In the genomic region with DNA sequence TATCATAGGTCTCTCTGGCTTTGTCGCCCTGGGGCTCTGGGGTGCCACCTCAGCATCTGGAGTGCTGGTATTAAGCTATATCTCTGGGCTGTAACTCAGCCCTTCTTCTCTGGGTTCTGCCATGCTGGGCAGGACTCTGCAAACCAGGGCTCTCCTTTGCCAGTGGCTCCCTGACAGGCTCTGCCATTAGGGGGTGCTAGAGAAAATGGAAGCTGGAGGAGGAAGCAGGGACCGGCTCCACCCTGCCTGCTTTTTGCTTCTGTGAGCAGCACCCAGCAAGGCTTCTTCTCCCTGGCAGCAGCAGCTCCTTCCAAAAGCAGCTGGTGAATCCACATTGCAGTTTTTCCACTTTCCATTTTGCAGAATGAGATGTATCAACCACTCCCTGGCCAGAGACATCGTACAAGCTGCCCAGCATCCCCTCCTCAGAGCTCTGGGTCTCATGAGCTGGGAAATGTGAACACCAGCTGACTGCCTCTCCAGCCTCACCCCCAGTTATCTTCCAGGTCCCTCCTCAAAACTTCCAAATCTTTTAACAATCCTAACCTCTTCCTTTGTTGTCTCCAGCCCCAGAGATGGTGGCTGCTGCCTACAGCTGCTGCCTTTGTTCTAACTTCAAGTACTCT, we compare ENCODE assay signal across 8 cellular contexts.
DNase-seq lines count a peak whose midpoint lies in the region; ATAC-seq and TF ChIP-seq lines count a peak whose summit lies in the region.

No MANE protein-coding gene starts in this region.

- H3K9me3 ChIP-seq in endodermal cell (ENCODE audit: control insufficient read depth, low read length) = no peaks in the 10 kb centered on the region

- peaks cover 50% of the 10 kb centered on the region for H3K27me3 Mint-ChIP-seq in endodermal cell (ENCODE audit: insufficient read depth)

- H3K9me3 Mint-ChIP-seq in endodermal cell = no peaks in the 10 kb centered on the region

- H3K27ac ChIP-seq in endodermal cell (ENCODE audit: low read depth, low read length) = no peak overlapping the region

- no peaks in the 10 kb centered on the region for H3K36me3 ChIP-seq in endodermal cell (ENCODE audit: control insufficient read depth, insufficient read depth, low read length)

- H3K4me3 ChIP-seq in WI38 (ENCODE audit: low read depth, low read length) (no peak overlapping the region), endodermal cell (ENCODE audit: low read length) (no peak overlapping the region)

- peak; percentile 81 for ATAC-seq in GM18867 (IDR thresholded peaks at IDR 0.05; ENCODE audit: unreplicated experiment)

- TF ChIP-seq CTCF in WI38 (IDR thresholded peaks at IDR 0.05; ENCODE audit: low read depth, low read length) (peak; percentile 78), endodermal cell (conservative IDR thresholded peaks at IDR 0.05) (peak; percentile 82)

- WGBS in endodermal cell (ENCODE audit: insufficient coverage in 1 of 2, insufficient read length in 1 of 2), 2 experiments = 48 to 65% methylated on average over 2 to 3 of the region's 3 CpGs

- peaks cover 9% of the 10 kb centered on the region for H3K4me1 ChIP-seq in endodermal cell (ENCODE audit: control insufficient read depth, insufficient read depth, low read length)

- peak; percentile 59 to 67 for DNase-seq in AML-193 (lab: John Stamatoyannopoulos, UW)
- DNase-seq in NCI-H128 (lab: John Stamatoyannopoulos, UW; ENCODE audit: unreplicated experiment) = peak; percentile 45
- peak; percentile 94 for DNase-seq in endodermal cell
- DNase-seq in mucosa of gallbladder (ENCODE audit: low spot score) = peak; percentile 67
- peak; percentile 61 for DNase-seq in ureter (ENCODE audit: low spot score)
- DNase-seq in activated CD4-positive, CD25-positive, alpha-beta regulatory T cell (lab: John Stamatoyannopoulos, UW) = no peak

- H3K9ac ChIP-seq in endodermal cell (ENCODE audit: extremely low read depth, low read length, poor library complexity, severe bottlenecking) = no peak overlapping the region

- H3K4me1 Mint-ChIP-seq in endodermal cell = peaks cover 36% of the 10 kb centered on the region

- peaks cover 36% of the 10 kb centered on the region for H3K27me3 ChIP-seq in endodermal cell (ENCODE audit: control insufficient read depth, insufficient read depth, low read length, poor library complexity, severe bottlenecking)

- no peaks in the 10 kb centered on the region for H3K36me3 Mint-ChIP-seq in endodermal cell (ENCODE audit: low read depth)

- H3K4me3 Mint-ChIP-seq in endodermal cell = no peak overlapping the region

- no peak overlapping the region for H3K27ac Mint-ChIP-seq in endodermal cell

Comparison
In these comparisons a context has a peak if more than half of its experiments do, and no peak if none do; other contexts are left out.
1. DNase-seq: peak in AML-193 (2 of 2), NCI-H128 (single experiment), endodermal cell (single experiment), mucosa of gallbladder (single experiment) and ureter (single experiment); none in activated CD4-positive, CD25-positive, alpha-beta regulatory T cell (0 of 4).